Comparison of ENCODE assay signal across 27 cellular contexts in the genomic region with DNA sequence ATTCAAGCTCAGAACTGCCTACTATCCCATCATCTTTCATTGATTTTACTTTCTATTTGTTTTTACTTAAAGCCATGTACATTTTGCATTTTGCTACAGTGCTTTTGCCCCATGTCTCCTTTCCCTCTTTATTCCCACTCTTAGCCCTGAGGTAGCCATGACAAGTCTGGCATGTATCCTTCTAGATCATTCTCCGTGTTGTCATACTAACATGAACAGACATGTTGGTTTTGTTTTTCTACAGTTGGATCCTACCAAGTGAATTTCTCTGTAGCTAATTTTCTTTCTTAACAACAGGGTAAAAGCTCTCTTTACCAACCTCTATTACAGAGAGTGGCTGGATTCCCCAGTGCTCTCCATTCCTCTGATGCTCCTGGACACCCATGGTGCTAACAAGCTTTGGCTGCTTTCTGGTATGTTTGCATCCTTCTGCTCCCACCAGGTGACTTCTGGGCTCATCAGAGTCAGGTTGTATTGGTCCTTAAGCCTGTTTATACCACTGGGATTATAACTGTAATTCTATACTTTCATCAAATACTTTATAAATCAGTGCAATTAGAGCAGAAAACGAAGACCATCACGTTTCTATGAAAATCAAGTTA.
"Had no signal": no experiment of that assay in that cellular context is flagged by ENCODE, and none has a peak within 500 bp of the region (broad histone marks: within the 10 kb centered on the region; RNA-seq: fewer than 3 reads in every experiment).

No MANE protein-coding gene starts in this region.

- DNase-seq: hippocampal formation; kidney; left colon; left lung; lower lobe of right lung; mesendoderm; mucosa of descending colon; naive thymus-derived CD4-positive, alpha-beta T cell; nucleus accumbens; pancreas; right lobe of liver; stimulated activated CD4-positive, alpha-beta T cell treated with anti-CD3 and anti-CD28 coated beads, Interleukin-1b, Interleukin-23, amount 100 ng/mL, for 48 hours; stimulated activated CD4-positive, alpha-beta T cell treated with anti-CD3 and anti-CD28 coated beads, Interleukin-2, amount 100 ng/mL, for 48 hours; stimulated activated CD4-positive, alpha-beta T cell treated with anti-CD3 and anti-CD28 coated beads, Interleukin-4, amount 100 ng/mL, for 4 hours; stimulated activated CD8-positive, alpha-beta memory T cell treated with anti-CD3 and anti-CD28 coated beads, Interleukin-4, amount 100 ng/mL, for 48 hours; stimulated activated naive CD4-positive, alpha-beta T cell treated with Interleukin-2 at 50 U/mL for 16 hours; stimulated activated naive CD8-positive, alpha-beta T cell treated with anti-CD3 and anti-CD28 coated beads, Interleukin-15, amount 100 ng/mL, for 72 hours; substantia nigra; uterus had no signal

- H3K27ac ChIP-seq: left lung, lower lobe of right lung, pancreas, right atrium auricular region, right lobe of liver, tibial nerve, uterus had no signal

- FAIRE-seq: kidney, pancreas had no signal

- H3K4me3 ChIP-seq: left lung, lower lobe of right lung, mucosa of descending colon, pancreas, right atrium auricular region, right lobe of liver, smooth muscle cell, tibial nerve, uterus had no signal

- H3K9me3 ChIP-seq: lower lobe of right lung, mucosa of descending colon, pancreas, right lobe of liver had no signal

- H3K4me1 Mint-ChIP-seq: mesothelial cell of epicardium; naive thymus-derived CD4-positive, alpha-beta T cell; stimulated activated memory B cell treated with anti-CD40 and anti-IgM and Interleukin-4, amounts not matched to agents 10 μg/mL and 1 μg/mL and 100 μg/mL, for 72 hours; stimulated activated naive CD8-positive, alpha-beta T cell treated with anti-CD3 and anti-CD28 coated beads, Interleukin-15, amount 100 ng/mL, for 72 hours had no signal

- H3K27me3 ChIP-seq: left lung, pancreas, right atrium auricular region, right lobe of liver, tibial nerve, uterus had no signal

- ATAC-seq: left colon; left lung; lower lobe of right lung; mucosa of descending colon; naive thymus-derived CD4-positive, alpha-beta T cell; natural killer cell treated with Interleukin-12 subunit alpha and Interleukin-12 subunit beta and Interleukin-15 and Interleukin-18, amount 100 ng/mL, for 72 hours; pancreas; right lobe of liver; stimulated activated memory B cell treated with anti-CD40 and anti-IgM and Interleukin-4, amounts not matched to agents 10 μg/mL and 1 μg/mL and 100 μg/mL, for 72 hours; stimulated activated naive CD8-positive, alpha-beta T cell treated with anti-CD3 and anti-CD28 coated beads, Interleukin-15, amount 100 ng/mL, for 72 hours had no signal

- H3K4me3 Mint-ChIP-seq: mesothelial cell of epicardium; naive thymus-derived CD4-positive, alpha-beta T cell; natural killer cell treated with Interleukin-12 subunit alpha and Interleukin-12 subunit beta and Interleukin-15 and Interleukin-18, amount 100 ng/mL, for 72 hours; neural crest cell; stimulated activated memory B cell treated with anti-CD40 and anti-IgM and Interleukin-4, amounts not matched to agents 10 μg/mL and 1 μg/mL and 100 μg/mL, for 72 hours; stimulated activated naive CD8-positive, alpha-beta T cell treated with anti-CD3 and anti-CD28 coated beads, Interleukin-15, amount 100 ng/mL, for 72 hours; type B pancreatic cell had no signal

- H3K27me3 Mint-ChIP-seq: type B pancreatic cell had no signal

- H3K36me3 ChIP-seq: left lung, lower lobe of right lung, pancreas, right atrium auricular region, right lobe of liver, tibial nerve, uterus had no signal

- H3K4me2 ChIP-seq: smooth muscle cell had no signal

- H3K27ac Mint-ChIP-seq: mesothelial cell of epicardium; naive thymus-derived CD4-positive, alpha-beta T cell; natural killer cell treated with Interleukin-12 subunit alpha and Interleukin-12 subunit beta and Interleukin-15 and Interleukin-18, amount 100 ng/mL, for 72 hours; stimulated activated memory B cell treated with anti-CD40 and anti-IgM and Interleukin-4, amounts not matched to agents 10 μg/mL and 1 μg/mL and 100 μg/mL, for 72 hours; stimulated activated naive CD8-positive, alpha-beta T cell treated with anti-CD3 and anti-CD28 coated beads, Interleukin-15, amount 100 ng/mL, for 72 hours; type B pancreatic cell had no signal

- H3K4me1 ChIP-seq: left lung, lower lobe of right lung, pancreas, right atrium auricular region, tibial nerve, uterus had no signal

- H3K36me3 Mint-ChIP-seq: mesothelial cell of epicardium, type B pancreatic cell had no signal
